8 cellular contexts compared by ENCODE assay signal in the genomic region with DNA sequence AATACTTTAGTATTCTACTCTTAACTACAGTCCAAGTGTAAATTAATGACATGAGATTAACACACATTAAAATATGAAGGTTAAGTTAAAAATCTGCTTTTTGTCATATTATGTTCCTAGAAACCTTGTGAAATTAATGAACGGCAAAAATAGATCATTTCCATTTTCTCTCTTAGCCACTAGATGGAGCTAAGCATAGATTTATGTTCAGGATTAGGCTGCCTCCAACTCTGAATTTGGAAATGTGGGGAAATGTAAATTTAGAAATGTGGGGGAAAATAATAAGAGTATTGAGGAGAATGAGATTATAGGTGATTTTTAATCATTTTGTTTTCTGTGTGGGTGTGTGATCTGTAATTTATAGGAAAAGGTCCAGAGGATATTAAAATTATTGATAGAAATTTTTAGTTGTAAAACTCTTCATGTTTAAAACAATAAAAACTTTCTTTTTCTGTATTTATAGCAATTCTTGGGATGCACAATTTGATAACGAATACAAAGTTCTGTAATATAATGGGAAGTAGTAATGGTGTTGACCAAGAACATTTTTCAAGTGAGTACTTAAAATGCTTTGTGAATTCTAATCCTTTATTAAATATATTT. TPM values are rescaled to one million over a fixed set of nuclear protein-coding genes. Genes with fewer than 3 reads are reported as not detected.
DNase-seq lines count a peak whose midpoint lies in the region; ATAC-seq, FAIRE-seq and TF ChIP-seq lines count a peak whose summit lies in the region.

No MANE protein-coding gene starts in this region.

- no peaks in the 10 kb centered on the region for H3K9me3 ChIP-seq in suprapubic skin

- no peak for TF ChIP-seq EP300 in suprapubic skin (IDR thresholded peaks at IDR 0.05)

- peaks cover 13% of the 10 kb centered on the region for H3K4me1 ChIP-seq in suprapubic skin

- 30% methylated on average over 2 of the region's 2 CpGs for WGBS in suprapubic skin

- no peaks in the 10 kb centered on the region for H3K27me3 ChIP-seq in H7 (ENCODE audit: control insufficient read depth, insufficient read depth, low read length)
- H3K27me3 ChIP-seq in suprapubic skin, result no peaks in the 10 kb centered on the region

- no peaks in the 10 kb centered on the region for H3K36me3 ChIP-seq in H7 (replicated peaks; ENCODE audit: control insufficient read depth, insufficient read depth, low read length)
- peaks cover 11% of the 10 kb centered on the region for H3K36me3 ChIP-seq in suprapubic skin

- TF ChIP-seq CTCF in AG09309 (IDR thresholded peaks at IDR 0.05; ENCODE audit: control insufficient read depth, insufficient read depth, low read depth, low read length, missing control alignments) (peak; percentile 64), suprapubic skin (IDR thresholded peaks at IDR 0.05) (peak; percentile 50 to 58)

- ATAC-seq in SK-N-SH treated with all-trans-retinoic acid at 6 μM for 48 hours, result peak; percentile 61

- no peak overlapping the region for H3K27ac ChIP-seq in suprapubic skin

- no peak for DNase-seq in AG09309 (ENCODE audit: low read depth)
- DNase-seq in H7, result peak; percentile 56
- DNase-seq in frontal cortex (ENCODE audit: low spot score in 2 of 2), result peak; percentile 31 to 35
- DNase-seq in suprapubic skin (ENCODE audit: low spot score in 2 of 2), result no peak
- no peak for DNase-seq in activated CD8-positive, alpha-beta memory T cell treated with anti-CD3 and anti-CD28 coated beads, Interleukin-2, amount 50 U/mL, for 48 hours
- no peak for DNase-seq in activated CD4-positive, CD25-positive, alpha-beta regulatory T cell (lab: John Stamatoyannopoulos, UW)
- no peak for DNase-seq in NCI-H2081 treated with DMSO at 0.1 percent for 48 hours (lab: John Stamatoyannopoulos, UW)

- TF ChIP-seq POLR2A in suprapubic skin (IDR thresholded peaks at IDR 0.05), result no peak

- FAIRE-seq in frontal cortex (lab: Jason Lieb, UNC), result peak; percentile 87

- H3K4me3 ChIP-seq in AG09309 (ENCODE audit: control insufficient read depth, low read depth, low read length) (no peak overlapping the region), H7 (ENCODE audit: insufficient read depth, low read depth, low read length) (no peak overlapping the region), suprapubic skin (no peak overlapping the region)

TF ChIP-seq in SK-N-SH treated with all-trans-retinoic acid at 6 μM for 48 hours, 23 proteins besides CTCF, POLR2A, EP300 and RAD21:
- no peak for TF ChIP-seq ARNTL (CRISPR knock-in tag; IDR thresholded peaks at IDR 0.05; ENCODE audit: borderline replicate concordance, low read depth)
- no peak for TF ChIP-seq GLIS3 (CRISPR knock-in tag; IDR thresholded peaks at IDR 0.05)
- no peak for TF ChIP-seq SNAI2 (CRISPR knock-in tag; IDR thresholded peaks at IDR 0.05)
- no peak for TF ChIP-seq ZNF565 (CRISPR knock-in tag; conservative IDR thresholded peaks at IDR 0.05; ENCODE audit: low read depth)
- TF ChIP-seq, protein P1, sequence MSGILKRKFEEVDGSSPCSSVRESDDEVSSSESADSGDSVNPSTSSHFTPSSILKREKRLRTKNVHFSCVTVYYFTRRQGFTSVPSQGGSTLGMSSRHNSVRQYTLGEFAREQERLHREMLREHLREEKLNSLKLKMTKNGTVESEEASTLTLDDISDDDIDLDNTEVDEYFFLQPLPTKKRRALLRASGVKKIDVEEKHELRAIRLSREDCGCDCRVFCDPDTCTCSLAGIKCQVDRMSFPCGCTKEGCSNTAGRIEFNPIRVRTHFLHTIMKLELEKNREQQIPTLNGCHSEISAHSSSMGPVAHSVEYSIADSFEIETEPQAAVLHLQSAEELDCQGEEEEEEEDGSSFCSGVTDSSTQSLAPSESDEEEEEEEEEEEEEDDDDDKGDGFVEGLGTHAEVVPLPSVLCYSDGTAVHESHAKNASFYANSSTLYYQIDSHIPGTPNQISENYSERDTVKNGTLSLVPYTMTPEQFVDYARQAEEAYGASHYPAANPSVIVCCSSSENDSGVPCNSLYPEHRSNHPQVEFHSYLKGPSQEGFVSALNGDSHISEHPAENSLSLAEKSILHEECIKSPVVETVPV (CRISPR knock-in tag; IDR thresholded peaks at IDR 0.05), result no peak
- TF ChIP-seq BACH2 (CRISPR knock-in tag; IDR thresholded peaks at IDR 0.05; ENCODE audit: borderline replicate concordance), result no peak
- TF ChIP-seq ZNF8 (CRISPR knock-in tag; IDR thresholded peaks at IDR 0.05), result no peak
- no peak for TF ChIP-seq TOX (CRISPR knock-in tag; IDR thresholded peaks at IDR 0.05; ENCODE audit: borderline replicate concordance)
- TF ChIP-seq RARB (CRISPR knock-in tag; IDR thresholded peaks at IDR 0.05), result no peak
- TF ChIP-seq ZFP3 (CRISPR knock-in tag; IDR thresholded peaks at IDR 0.05), result no peak
- no peak for TF ChIP-seq OSR1 (CRISPR knock-in tag; IDR thresholded peaks at IDR 0.05)
- no peak for TF ChIP-seq TCF4 (CRISPR knock-in tag; IDR thresholded peaks at IDR 0.05; ENCODE audit: borderline replicate concordance)
- TF ChIP-seq ZFP30 (CRISPR knock-in tag; IDR thresholded peaks at IDR 0.05), result no peak
- TF ChIP-seq, protein P2, sequence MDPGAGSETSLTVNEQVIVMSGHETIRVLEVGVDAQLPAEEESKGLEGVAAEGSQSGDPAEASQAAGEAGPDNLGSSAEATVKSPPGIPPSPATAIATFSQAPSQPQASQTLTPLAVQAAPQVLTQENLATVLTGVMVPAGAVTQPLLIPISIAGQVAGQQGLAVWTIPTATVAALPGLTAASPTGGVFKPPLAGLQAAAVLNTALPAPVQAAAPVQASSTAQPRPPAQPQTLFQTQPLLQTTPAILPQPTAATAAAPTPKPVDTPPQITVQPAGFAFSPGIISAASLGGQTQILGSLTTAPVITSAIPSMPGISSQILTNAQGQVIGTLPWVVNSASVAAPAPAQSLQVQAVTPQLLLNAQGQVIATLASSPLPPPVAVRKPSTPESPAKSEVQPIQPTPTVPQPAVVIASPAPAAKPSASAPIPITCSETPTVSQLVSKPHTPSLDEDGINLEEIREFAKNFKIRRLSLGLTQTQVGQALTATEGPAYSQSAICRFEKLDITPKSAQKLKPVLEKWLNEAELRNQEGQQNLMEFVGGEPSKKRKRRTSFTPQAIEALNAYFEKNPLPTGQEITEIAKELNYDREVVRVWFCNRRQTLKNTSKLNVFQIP (CRISPR knock-in tag; IDR thresholded peaks at IDR 0.05; ENCODE audit: borderline replicate concordance, low read depth), result no peak

RNA-seq across cellular contexts. Expression of a gene that starts 59.2 kb away (rescaled TPM):
- total RNA-seq in H7 (2014; rRNA removed; shearing (Covaris generic)), result 28.4 and 35.6 TPM in 2 replicates
- total RNA-seq in frontal cortex (76.2 TPM), suprapubic skin (10 to 100 TPM; 31.2 to 37.4 (median 36.7) TPM)

Comparison
In these comparisons a context has a peak if more than half of its experiments do, and no peak if none do; other contexts are left out.
1. DNase-seq: peak in H7 (single experiment) and frontal cortex (2 of 2); none in AG09309 (single experiment), suprapubic skin (0 of 2), activated CD8-positive, alpha-beta memory T cell treated with anti-CD3 and anti-CD28 coated beads, Interleukin-2, amount 50 U/mL, for 48 hours (single experiment), activated CD4-positive, CD25-positive, alpha-beta regulatory T cell (0 of 4) and NCI-H2081 treated with DMSO at 0.1 percent for 48 hours (single experiment).